In genomic region chr17:30730837-30731209, GRCh38 we compare ENCODE assay signal across 8 cellular contexts.
A peak's percentile ranks its signal among the peaks of the same experiment; 100 is the strongest.
DNase-seq lines count a peak whose midpoint lies in the region; ATAC-seq, FAIRE-seq and TF ChIP-seq lines count a peak whose summit lies in the region.
"Not testable (repeated sequence)": the region's sequence is repeated elsewhere in the genome, so short reads cannot be mapped to it uniquely, and the experiment has no call there.

No MANE protein-coding gene starts in this region.

- 48% methylated on average over 15 of the region's 17 CpGs for WGBS in HUES64
- 41% methylated on average over 16 of the region's 17 CpGs; no CpG with 5 or more reads in 1 of the 2 experiments for WGBS in H1 (ENCODE audit: extremely low coverage in 1 of 2, insufficient coverage in 1 of 2, insufficient read length in 1 of 2, insufficient replicate concordance in 2 of 2, low coverage in 1 of 2, low lambda C conversion rate in 2 of 2, missing lambda C conversion rate in 1 of 2), 2 experiments

- POLR2A ChIA-PET in T-cell (lab: Charles Lee), result interaction anchor here in 1 of 2 donors (0.7 kb wide), 1 partner anchor 128 kb away, joined by 19 read pairs; no protein-coding TSS in a partner anchor
- POLR2A ChIA-PET in H1 (lab: Charles Lee; ENCODE audit: partially characterized antibody), result not testable (repeated sequence)

- H3K56ac ChIP-seq in H1 (replicated peaks; ENCODE audit: insufficient read length, low read depth, low read length), result not testable (repeated sequence)

- H4K20me1 ChIP-seq in BLaER1 treated with 17β-estradiol and CSF1 and Interleukin-3, amounts not matched to agents 10 nM and 100 nM, result peaks cover 25 to 79% (median 37%) of the 10 kb centered on the region in 11 experiments; a peak in 20 of 22 replicates
- H4K20me1 ChIP-seq in H1 (replicated peaks in 1 of 2; ENCODE audit: control insufficient read depth in 1 of 2, insufficient read depth in 2 of 2, low read length in 2 of 2), result peaks cover 8 to 14% of the 10 kb centered on the region in 2 experiments

- DNase-seq in T-cell; nephron progenitor cell; stimulated activated naive B cell treated with anti-CD40 and anti-IgM and Interleukin-4, amounts not matched to agents 10 μg/mL and 1 μg/mL and 100 μg/mL, for 72 hours: not testable (repeated sequence)
- DNase-seq in H1 (ENCODE audit: low read depth in 1 of 2, low spot score in 2 of 2), result peak in 1 of 2 experiments; percentile 51

- peaks cover 11 to 72% of the 10 kb centered on the region in 2 experiments; a peak in 3 of 4 replicates for H3K79me2 ChIP-seq in H1 (ENCODE audit: control insufficient read depth in 1 of 2, insufficient read depth in 2 of 2, low read length in 2 of 2)

- peak overlapping the region in 10 of 11 experiments; percentile 77 to 95 (median 87); a peak in 20 of 22 replicates for H3K27ac ChIP-seq in BLaER1 treated with 17β-estradiol and CSF1 and Interleukin-3, amounts not matched to agents 10 nM and 100 nM
- peak overlapping the region; percentile 83; the same call in 1 of the 2 replicates for H3K27ac ChIP-seq in HUES64 (ENCODE audit: low read depth, low read length)
- H3K27ac ChIP-seq in H1 (ENCODE audit: low read depth, low read length), result peak overlapping the region; percentile 45; the same call in 1 of the 2 replicates
- H3K27ac ChIP-seq in iPS-20b (ENCODE audit: low read length), result not testable (repeated sequence)

- H4K91ac ChIP-seq in H1 (replicated peaks; ENCODE audit: insufficient read length, low read length), result not testable (repeated sequence)

- H3K9me3 Mint-ChIP-seq in T-cell; activated naive CD8-positive, alpha-beta T cell (ENCODE audit: low read depth); nephron progenitor cell; stimulated activated naive B cell treated with anti-CD40 and anti-IgM and Interleukin-4, amounts not matched to agents 10 μg/mL and 1 μg/mL and 100 μg/mL, for 72 hours: not testable (repeated sequence)

- not testable (repeated sequence) for H2BK20ac ChIP-seq in H1 (ENCODE audit: low read length)

- not testable (repeated sequence) for TF ChIP-seq EP300 in H1 (IDR thresholded peaks at IDR 0.05; ENCODE audit: borderline replicate concordance in 1 of 2, low read depth in 2 of 2, low read length in 2 of 2)

- H3K36me3 Mint-ChIP-seq in T-cell; activated naive CD8-positive, alpha-beta T cell: not testable (repeated sequence)
- peaks cover 19% of the 10 kb centered on the region for H3K36me3 Mint-ChIP-seq in nephron progenitor cell (ENCODE audit: low read depth)
- H3K36me3 Mint-ChIP-seq in stimulated activated naive B cell treated with anti-CD40 and anti-IgM and Interleukin-4, amounts not matched to agents 10 μg/mL and 1 μg/mL and 100 μg/mL, for 72 hours, result peaks cover 7 to 12% of the 10 kb centered on the region in 2 donors

- not testable (repeated sequence) for H3K23me2 ChIP-seq in H1 (ENCODE audit: low read depth, low read length)

- H3K4ac ChIP-seq in H1 (replicated peaks; ENCODE audit: insufficient read length, low read depth, low read length), result not testable (repeated sequence)

- not testable (repeated sequence) for H3K18ac ChIP-seq in H1 (ENCODE audit: extremely low read depth, low read length)

- H2AFZ ChIP-seq in H1 (ENCODE audit: low read length), result not testable (repeated sequence)

- H2BK15ac ChIP-seq in H1 (ENCODE audit: low read length), result not testable (repeated sequence)

- H3K9ac ChIP-seq in BLaER1 treated with 17β-estradiol and CSF1 and Interleukin-3, amounts not matched to agents 10 nM and 100 nM, result peak overlapping the region; percentile 82 to 94 (median 90); a peak in 21 of 22 replicates
- H3K9ac ChIP-seq in HUES64 (ENCODE audit: low read depth, low read length), result peak overlapping the region; percentile 75
- peak overlapping the region in 1 of 4 experiments; percentile 71; a peak in 2 of 7 replicates for H3K9ac ChIP-seq in H1 (replicated peaks in 1 of 4; ENCODE audit: extremely low read depth in 1 of 4, low read depth in 3 of 4, low read length in 3 of 4)
- H3K9ac ChIP-seq in iPS-20b (ENCODE audit: low read depth, low read length), result peak overlapping the region; percentile 79; the same call in 1 of the 2 replicates

- H3K23ac ChIP-seq in H1 (ENCODE audit: insufficient read length), result not testable (repeated sequence)

- CTCF ChIA-PET in T-cell (lab: Charles Lee), result interaction anchor here in 1 of 2 donors (1.0 kb wide), 1 partner anchor 28 kb away, joined by 5 read pairs; no protein-coding TSS in a partner anchor
- CTCF ChIA-PET in H1 (lab: Charles Lee; ENCODE audit: partially characterized antibody), result not testable (repeated sequence)

- not testable (repeated sequence) for TF ChIP-seq CTCF in H1 (IDR thresholded peaks at IDR 0.05; ENCODE audit: control extremely low read depth in 1 of 3, insufficient read depth in 1 of 3, low read depth in 1 of 3, low read length in 3 of 3); nephron progenitor cell (IDR thresholded peaks at IDR 0.05)

- H3K14ac ChIP-seq in H1 (ENCODE audit: insufficient read length), result not testable (repeated sequence)

- H3K27ac Mint-ChIP-seq in T-cell (peak overlapping the region in 1 of 2 donors; percentile 68), nephron progenitor cell (peak overlapping the region; percentile 61)
- H3K27ac Mint-ChIP-seq in activated naive CD8-positive, alpha-beta T cell, result peak overlapping the region; percentile 96
- H3K27ac Mint-ChIP-seq in stimulated activated naive B cell treated with anti-CD40 and anti-IgM and Interleukin-4, amounts not matched to agents 10 μg/mL and 1 μg/mL and 100 μg/mL, for 72 hours, result peak overlapping the region; percentile 100

- not testable (repeated sequence) for H2AK5ac ChIP-seq in H1 (ENCODE audit: low read depth, low read length)

- not testable (repeated sequence) for H3K79me1 ChIP-seq in H1 (ENCODE audit: low read depth, low read length)

- H2BK120ac ChIP-seq in H1 (replicated peaks; ENCODE audit: low read depth, low read length), result not testable (repeated sequence)

- not testable (repeated sequence) for H4K8ac ChIP-seq in H1 (ENCODE audit: extremely low read depth, insufficient read depth, low read length)

- H3K4me1 Mint-ChIP-seq in T-cell (peaks cover 28 to 43% (median 34%) of the 10 kb centered on the region in 3 donors), nephron progenitor cell (peaks cover 57% of the 10 kb centered on the region)
- peaks cover 23% of the 10 kb centered on the region for H3K4me1 Mint-ChIP-seq in activated naive CD8-positive, alpha-beta T cell (ENCODE audit: low read depth)
- H3K4me1 Mint-ChIP-seq in stimulated activated naive B cell treated with anti-CD40 and anti-IgM and Interleukin-4, amounts not matched to agents 10 μg/mL and 1 μg/mL and 100 μg/mL, for 72 hours, result peaks cover 18 to 36% of the 10 kb centered on the region in 2 donors

- not testable (repeated sequence) for TF ChIP-seq POLR2A in H1 (IDR thresholded peaks at IDR 0.05; ENCODE audit: control extremely low read depth in 1 of 2, low read depth in 2 of 2, low read length in 2 of 2)

- not testable (repeated sequence) for H3K27me3 Mint-ChIP-seq in T-cell; activated naive CD8-positive, alpha-beta T cell; nephron progenitor cell (ENCODE audit: low read depth, poor library complexity); stimulated activated naive B cell treated with anti-CD40 and anti-IgM and Interleukin-4, amounts not matched to agents 10 μg/mL and 1 μg/mL and 100 μg/mL, for 72 hours

- H3K36me3 ChIP-seq in BLaER1 treated with 17β-estradiol and CSF1 and Interleukin-3, amounts not matched to agents 10 nM and 100 nM, result peaks cover 4 to 21% (median 13%) of the 10 kb centered on the region in 11 experiments; a peak in 17 of 22 replicates
- H3K36me3 ChIP-seq in HUES64 (ENCODE audit: insufficient read depth, low read length) (peaks cover 10% of the 10 kb centered on the region; the same call in 1 of the 2 replicates), H1 (ENCODE audit: control insufficient read depth in 2 of 4, insufficient read depth in 4 of 4, low read length in 3 of 4) (peaks cover 0 to 13% (median 0%) of the 10 kb centered on the region in 4 experiments; a peak in 1 of 8 replicates)
- not testable (repeated sequence) for H3K36me3 ChIP-seq in iPS-20b (ENCODE audit: insufficient read depth, low read depth, low read length)

- not testable (repeated sequence) for H2BK12ac ChIP-seq in H1 (ENCODE audit: low read depth, low read length)

- not testable (repeated sequence) for H4K5ac ChIP-seq in H1 (ENCODE audit: insufficient read length, low read depth, low read length)

- H3K4me2 ChIP-seq in BLaER1 treated with 17β-estradiol and CSF1 and Interleukin-3, amounts not matched to agents 10 nM and 100 nM, result peak overlapping the region; percentile 67 to 87 (median 80)
- H3K4me2 ChIP-seq in H1 (ENCODE audit: insufficient read depth in 1 of 2, low read depth in 2 of 2, low read length in 2 of 2), result peak overlapping the region; percentile 58 to 83; a peak in 3 of 4 replicates

- ATAC-seq in T-cell (replicated peaks in 1 of 4); stimulated activated naive B cell treated with anti-CD40 and anti-IgM and Interleukin-4, amounts not matched to agents 10 μg/mL and 1 μg/mL and 100 μg/mL, for 72 hours (replicated peaks): not testable (repeated sequence)

- H2BK5ac ChIP-seq in H1 (ENCODE audit: low read depth, low read length), result not testable (repeated sequence)

- H3K4me3 Mint-ChIP-seq in T-cell, result peak overlapping the region; percentile 90 to 96 (median 94)
- H3K4me3 Mint-ChIP-seq in activated naive CD8-positive, alpha-beta T cell, result peak overlapping the region; percentile 94
- peak overlapping the region; percentile 94 for H3K4me3 Mint-ChIP-seq in nephron progenitor cell
- H3K4me3 Mint-ChIP-seq in stimulated activated naive B cell treated with anti-CD40 and anti-IgM and Interleukin-4, amounts not matched to agents 10 μg/mL and 1 μg/mL and 100 μg/mL, for 72 hours, result peak overlapping the region; percentile 99 to 100

- peaks cover 37 to 56% (median 47%) of the 10 kb centered on the region in 10 experiments for H3K4me1 ChIP-seq in BLaER1 treated with 17β-estradiol and CSF1 and Interleukin-3, amounts not matched to agents 10 nM and 100 nM
- H3K4me1 ChIP-seq in HUES64 (ENCODE audit: insufficient read depth, low read length); H1 (replicated peaks in 1 of 4; ENCODE audit: control insufficient read depth in 3 of 4, insufficient read depth in 4 of 4, low read length in 3 of 4); iPS-20b (ENCODE audit: insufficient read depth, low read length): not testable (repeated sequence)

- not testable (repeated sequence) for FAIRE-seq in H1 (lab: Jason Lieb, UNC)

- H3K4me3 ChIP-seq in BLaER1 treated with 17β-estradiol and CSF1 and Interleukin-3, amounts not matched to agents 10 nM and 100 nM, result peak overlapping the region; percentile 62 to 79 (median 72); a peak in 19 of 20 replicates
- H3K4me3 ChIP-seq in HUES64 (ENCODE audit: low read length) (peak overlapping the region; percentile 95), H1 (ENCODE audit: extremely low read depth in 1 of 4, insufficient read depth in 2 of 4, low read depth in 3 of 4, low read length in 4 of 4) (peak overlapping the region; percentile 21 to 88 (median 36); a peak in 5 of 8 replicates), iPS-20b (ENCODE audit: low read length) (peak overlapping the region; percentile 61)

- not testable (repeated sequence) for H3K27me3 ChIP-seq in BLaER1 treated with 17β-estradiol and CSF1 and Interleukin-3, amounts not matched to agents 10 nM and 100 nM; HUES64 (ENCODE audit: insufficient read depth, low read length); H1 (replicated peaks in 1 of 4; ENCODE audit: control insufficient read depth in 3 of 4, extremely low read depth in 1 of 4, insufficient read depth in 3 of 4, low read length in 3 of 4); iPS-20b (ENCODE audit: insufficient read depth, low read length)

- not testable (repeated sequence) for H3K9me3 ChIP-seq in BLaER1 treated with 17β-estradiol and CSF1 and Interleukin-3, amounts not matched to agents 10 nM and 100 nM (replicated peaks in 1 of 11); HUES64 (ENCODE audit: insufficient read depth, low read depth, low read length); H1 (ENCODE audit: insufficient read depth in 2 of 2, low read depth in 1 of 2, low read length in 1 of 2); iPS-20b (ENCODE audit: insufficient read depth, low read depth, low read length)

- not testable (repeated sequence) for TF ChIP-seq RAD21 in H1 (IDR thresholded peaks at IDR 0.05 in 1 of 2, conservative IDR thresholded peaks at IDR 0.05 in 1 of 2; ENCODE audit: low read depth in 2 of 2, low read length in 2 of 2)

Comparison
In these comparisons a context has a peak if more than half of its experiments do, and no peak if none do; other contexts are left out.
1. H3K4me3 ChIP-seq: peak in every context shown above with its lines; median percentile 95 in HUES64; 72 in BLaER1 treated with 17β-estradiol and CSF1 and Interleukin-3, amounts not matched to agents 10 nM and 100 nM; 61 in iPS-20b; 36 in H1.